ENCODE assay signal across 13 cellular contexts in genomic region chr1:218476385-218476784, GRCh38.
A peak's percentile ranks its signal among the peaks of the same experiment; 100 is the strongest.
DNase-seq lines count a peak whose midpoint lies in the region; ATAC-seq and TF ChIP-seq lines count a peak whose summit lies in the region.
"Had no signal": no experiment of that assay in that cellular context is flagged by ENCODE, and none has a peak within 500 bp of the region (broad histone marks: within the 10 kb centered on the region; RNA-seq: fewer than 3 reads in every experiment).

No MANE protein-coding gene starts in this region.

- H3K4me1 ChIP-seq in psoas muscle, result peaks cover 68% of the 10 kb centered on the region
- H3K4me1 ChIP-seq: testis had no signal

- intact Hi-C loops in psoas muscle (cut with DNase I), result no loop called here

- H3K9me3 ChIP-seq in psoas muscle, result no peaks in the 10 kb centered on the region
- H3K9me3 ChIP-seq: ovary, testis had no signal

- H3K27ac ChIP-seq in psoas muscle, result peak overlapping the region; percentile 86
- H3K27ac ChIP-seq: ovary, testis had no signal

- peak; percentile 67 for DNase-seq in GM03348 (ENCODE audit: low spot score)
- peak; percentile 82 for DNase-seq in RPMI7951 (ENCODE audit: low read depth)
- DNase-seq in fibroblast of gingiva (ENCODE audit: low read depth), result peak; percentile 57
- no peak for DNase-seq in psoas muscle
- DNase-seq in NCI-H1048 (lab: John Stamatoyannopoulos, UW), result no peak
- DNase-seq in NCI-H524 treated with DMSO at 0.1 percent for 48 hours (lab: John Stamatoyannopoulos, UW), result no peak
- DNase-seq in HK-2 (ENCODE audit: unreplicated experiment), result no peak
- DNase-seq: activated CD4-positive, alpha-beta T cell treated with anti-CD3 and anti-CD28 coated beads, Interleukin-2, amount 10 ng/mL, durations not matched to agents 24 days and 14 days; activated naive CD4-positive, alpha-beta T cell treated with anti-CD3 and anti-CD28 coated beads, Interleukin-2, amount 10 ng/mL, durations not matched to agents 7 days and 5 days; DMS153; ovary; testis had no signal

- 17 to 38% (median 27%) methylated on average over 3 of the region's 3 CpGs for WGBS in psoas muscle, 3 donors

- H3K36me3 ChIP-seq in psoas muscle (ENCODE audit: insufficient read depth in 1 of 2, low read depth in 1 of 2), result no peaks in the 10 kb centered on the region
- H3K36me3 ChIP-seq: ovary had no signal

- H3K27me3 ChIP-seq in psoas muscle (ENCODE audit: insufficient read depth in 3 of 3, low read length in 2 of 3), result no peaks in the 10 kb centered on the region
- H3K27me3 ChIP-seq: ovary, testis had no signal

- no peak overlapping the region for H3K4me3 ChIP-seq in psoas muscle
- H3K4me3 ChIP-seq: ovary, testis had no signal

- peak; percentile 75 to 87 (median 76) for ATAC-seq in psoas muscle
- ATAC-seq in GM21381 (IDR thresholded peaks at IDR 0.05; ENCODE audit: unreplicated experiment), result no peak

- no peak for TF ChIP-seq CTCF in psoas muscle (IDR thresholded peaks at IDR 0.05)

Comparison
In these comparisons a context has a peak if more than half of its experiments do, and no peak if none do; other contexts are left out.
1. DNase-seq: peak in GM03348 (single experiment), RPMI7951 (single experiment) and fibroblast of gingiva (single experiment); none in psoas muscle (0 of 2), NCI-H1048 (single experiment), NCI-H524 treated with DMSO at 0.1 percent for 48 hours (single experiment) and HK-2 (single experiment).